2 cellular contexts compared by ENCODE assay signal in genomic region chr17:44323359-44324091, GRCh38.
TF ChIP-seq lines count a peak whose summit lies in the region.

No MANE protein-coding gene starts in this region.

TF ChIP-seq in SK-N-SH, 30 proteins besides CTCF, POLR2A, EP300 and RAD21 (continued from another document):
- no peak for TF ChIP-seq IRF3 (IDR thresholded peaks at IDR 0.05; ENCODE audit: low read depth, low read length)
- no peak for TF ChIP-seq SIN3A (IDR thresholded peaks at IDR 0.05; ENCODE audit: borderline replicate concordance, low read depth, low read length)
- no peak for TF ChIP-seq FOXJ3 (CRISPR knock-in tag; IDR thresholded peaks at IDR 0.05)
- TF ChIP-seq, protein P1, sequence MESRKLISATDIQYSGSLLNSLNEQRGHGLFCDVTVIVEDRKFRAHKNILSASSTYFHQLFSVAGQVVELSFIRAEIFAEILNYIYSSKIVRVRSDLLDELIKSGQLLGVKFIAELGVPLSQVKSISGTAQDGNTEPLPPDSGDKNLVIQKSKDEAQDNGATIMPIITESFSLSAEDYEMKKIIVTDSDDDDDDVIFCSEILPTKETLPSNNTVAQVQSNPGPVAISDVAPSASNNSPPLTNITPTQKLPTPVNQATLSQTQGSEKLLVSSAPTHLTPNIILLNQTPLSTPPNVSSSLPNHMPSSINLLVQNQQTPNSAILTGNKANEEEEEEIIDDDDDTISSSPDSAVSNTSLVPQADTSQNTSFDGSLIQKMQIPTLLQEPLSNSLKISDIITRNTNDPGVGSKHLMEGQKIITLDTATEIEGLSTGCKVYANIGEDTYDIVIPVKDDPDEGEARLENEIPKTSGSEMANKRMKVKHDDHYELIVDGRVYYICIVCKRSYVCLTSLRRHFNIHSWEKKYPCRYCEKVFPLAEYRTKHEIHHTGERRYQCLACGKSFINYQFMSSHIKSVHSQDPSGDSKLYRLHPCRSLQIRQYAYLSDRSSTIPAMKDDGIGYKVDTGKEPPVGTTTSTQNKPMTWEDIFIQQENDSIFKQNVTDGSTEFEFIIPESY (IDR thresholded peaks at IDR 0.05; ENCODE audit: borderline replicate concordance, low read depth): no peak
- no peak for TF ChIP-seq ELF1 (IDR thresholded peaks at IDR 0.05)
- no peak for TF ChIP-seq TCF12 (IDR thresholded peaks at IDR 0.05)
- TF ChIP-seq, protein P2, sequence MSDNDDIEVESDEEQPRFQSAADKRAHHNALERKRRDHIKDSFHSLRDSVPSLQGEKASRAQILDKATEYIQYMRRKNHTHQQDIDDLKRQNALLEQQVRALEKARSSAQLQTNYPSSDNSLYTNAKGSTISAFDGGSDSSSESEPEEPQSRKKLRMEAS (IDR thresholded peaks at IDR 0.05; ENCODE audit: low read depth): no peak
- TF ChIP-seq RFX5 (IDR thresholded peaks at IDR 0.05; ENCODE audit: low read length): no peak
- TF ChIP-seq NFIC (IDR thresholded peaks at IDR 0.05; ENCODE audit: borderline replicate concordance): no peak
- TF ChIP-seq USF1 (IDR thresholded peaks at IDR 0.05; ENCODE audit: borderline replicate concordance, low read depth): no peak
- no peak for TF ChIP-seq FOSL2 (IDR thresholded peaks at IDR 0.05; ENCODE audit: borderline replicate concordance, low read depth)
- TF ChIP-seq, protein P3, sequence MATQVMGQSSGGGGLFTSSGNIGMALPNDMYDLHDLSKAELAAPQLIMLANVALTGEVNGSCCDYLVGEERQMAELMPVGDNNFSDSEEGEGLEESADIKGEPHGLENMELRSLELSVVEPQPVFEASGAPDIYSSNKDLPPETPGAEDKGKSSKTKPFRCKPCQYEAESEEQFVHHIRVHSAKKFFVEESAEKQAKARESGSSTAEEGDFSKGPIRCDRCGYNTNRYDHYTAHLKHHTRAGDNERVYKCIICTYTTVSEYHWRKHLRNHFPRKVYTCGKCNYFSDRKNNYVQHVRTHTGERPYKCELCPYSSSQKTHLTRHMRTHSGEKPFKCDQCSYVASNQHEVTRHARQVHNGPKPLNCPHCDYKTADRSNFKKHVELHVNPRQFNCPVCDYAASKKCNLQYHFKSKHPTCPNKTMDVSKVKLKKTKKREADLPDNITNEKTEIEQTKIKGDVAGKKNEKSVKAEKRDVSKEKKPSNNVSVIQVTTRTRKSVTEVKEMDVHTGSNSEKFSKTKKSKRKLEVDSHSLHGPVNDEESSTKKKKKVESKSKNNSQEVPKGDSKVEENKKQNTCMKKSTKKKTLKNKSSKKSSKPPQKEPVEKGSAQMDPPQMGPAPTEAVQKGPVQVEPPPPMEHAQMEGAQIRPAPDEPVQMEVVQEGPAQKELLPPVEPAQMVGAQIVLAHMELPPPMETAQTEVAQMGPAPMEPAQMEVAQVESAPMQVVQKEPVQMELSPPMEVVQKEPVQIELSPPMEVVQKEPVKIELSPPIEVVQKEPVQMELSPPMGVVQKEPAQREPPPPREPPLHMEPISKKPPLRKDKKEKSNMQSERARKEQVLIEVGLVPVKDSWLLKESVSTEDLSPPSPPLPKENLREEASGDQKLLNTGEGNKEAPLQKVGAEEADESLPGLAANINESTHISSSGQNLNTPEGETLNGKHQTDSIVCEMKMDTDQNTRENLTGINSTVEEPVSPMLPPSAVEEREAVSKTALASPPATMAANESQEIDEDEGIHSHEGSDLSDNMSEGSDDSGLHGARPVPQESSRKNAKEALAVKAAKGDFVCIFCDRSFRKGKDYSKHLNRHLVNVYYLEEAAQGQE (IDR thresholded peaks at IDR 0.05; ENCODE audit: low read depth, low read length): no peak
- no peak for TF ChIP-seq EZH2phosphoT487 (IDR thresholded peaks at IDR 0.05; ENCODE audit: borderline replicate concordance, low read depth)
TF ChIP-seq in SK-N-SH: peak in this region for 0.

TF ChIP-seq in SK-N-SH treated with all-trans-retinoic acid at 6 μM for 48 hours, 23 proteins besides CTCF, POLR2A, EP300 and RAD21 (continued from another document):
- TF ChIP-seq POU6F1 (CRISPR knock-in tag; IDR thresholded peaks at IDR 0.05; ENCODE audit: borderline replicate concordance, low read depth) (no peak), OSR1 (CRISPR knock-in tag; IDR thresholded peaks at IDR 0.05) (no peak), GLIS3 (CRISPR knock-in tag; IDR thresholded peaks at IDR 0.05) (no peak), ZFP30 (CRISPR knock-in tag; IDR thresholded peaks at IDR 0.05) (no peak), ISL1 (CRISPR knock-in tag; IDR thresholded peaks at IDR 0.05) (no peak), CREB5 (CRISPR knock-in tag; IDR thresholded peaks at IDR 0.05; ENCODE audit: low read depth) (no peak), ESRRG (CRISPR knock-in tag; IDR thresholded peaks at IDR 0.05) (no peak), TSHZ2 (CRISPR knock-in tag; IDR thresholded peaks at IDR 0.05) (no peak), TCF4 (CRISPR knock-in tag; IDR thresholded peaks at IDR 0.05; ENCODE audit: borderline replicate concordance) (no peak), RARB (CRISPR knock-in tag; IDR thresholded peaks at IDR 0.05) (no peak)
- TF ChIP-seq, protein P4, sequence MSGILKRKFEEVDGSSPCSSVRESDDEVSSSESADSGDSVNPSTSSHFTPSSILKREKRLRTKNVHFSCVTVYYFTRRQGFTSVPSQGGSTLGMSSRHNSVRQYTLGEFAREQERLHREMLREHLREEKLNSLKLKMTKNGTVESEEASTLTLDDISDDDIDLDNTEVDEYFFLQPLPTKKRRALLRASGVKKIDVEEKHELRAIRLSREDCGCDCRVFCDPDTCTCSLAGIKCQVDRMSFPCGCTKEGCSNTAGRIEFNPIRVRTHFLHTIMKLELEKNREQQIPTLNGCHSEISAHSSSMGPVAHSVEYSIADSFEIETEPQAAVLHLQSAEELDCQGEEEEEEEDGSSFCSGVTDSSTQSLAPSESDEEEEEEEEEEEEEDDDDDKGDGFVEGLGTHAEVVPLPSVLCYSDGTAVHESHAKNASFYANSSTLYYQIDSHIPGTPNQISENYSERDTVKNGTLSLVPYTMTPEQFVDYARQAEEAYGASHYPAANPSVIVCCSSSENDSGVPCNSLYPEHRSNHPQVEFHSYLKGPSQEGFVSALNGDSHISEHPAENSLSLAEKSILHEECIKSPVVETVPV (CRISPR knock-in tag; IDR thresholded peaks at IDR 0.05): no peak
